In the genomic region with DNA sequence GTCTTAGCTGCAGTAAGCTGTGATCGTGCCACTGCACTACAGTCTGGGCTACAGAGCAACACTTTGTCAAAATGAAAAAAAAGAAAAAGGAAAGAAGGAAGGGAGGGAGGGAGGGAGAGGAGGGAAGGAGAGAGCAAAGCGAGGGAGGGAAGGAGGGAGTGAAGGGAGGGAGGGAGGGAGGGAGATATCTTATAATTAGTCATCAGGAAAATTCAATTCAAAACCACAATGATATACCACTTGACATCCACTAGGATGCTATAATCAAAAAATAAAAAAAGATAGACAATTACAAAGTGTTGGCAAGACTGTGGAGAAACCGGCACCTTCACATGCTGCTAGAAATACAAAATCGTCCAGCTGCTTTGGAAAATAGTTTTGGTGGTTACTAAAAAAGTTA, we compare ENCODE assay signal across 20 cellular contexts.
DNase-seq lines count a peak whose midpoint lies in the region; ATAC-seq, FAIRE-seq and TF ChIP-seq lines count a peak whose summit lies in the region.
"Had no signal": no experiment of that assay in that cellular context is flagged by ENCODE, and none has a peak within 500 bp of the region (broad histone marks: within the 10 kb centered on the region; RNA-seq: fewer than 3 reads in every experiment).

No MANE protein-coding gene starts in this region.

- no peaks in the 10 kb centered on the region for H3K9me2 ChIP-seq in OCI-LY1 (ENCODE audit: low read depth, low read length)

- peaks cover 11 to 12% of the 10 kb centered on the region in 2 donors for H3K4me1 Mint-ChIP-seq in natural killer cell treated with Interleukin-12 subunit alpha and Interleukin-12 subunit beta and Interleukin-15 and Interleukin-18, amount 100 ng/mL, for 72 hours (ENCODE audit: low read depth in 2 of 2)
- H3K4me1 Mint-ChIP-seq in nephron progenitor cell, result peaks cover 11% of the 10 kb centered on the region

- peaks cover 0 to 3% of the 10 kb centered on the region in 2 experiments; a peak in 2 of 5 replicates for H3K36me3 ChIP-seq in HepG2 (replicated peaks in 1 of 2; ENCODE audit: control insufficient read depth in 1 of 2, insufficient read depth in 2 of 2, low read length in 2 of 2)
- H3K36me3 ChIP-seq in right lobe of liver, result no peaks in the 10 kb centered on the region
- peaks cover 33% of the 10 kb centered on the region for H3K36me3 ChIP-seq in OCI-LY1 (ENCODE audit: insufficient read depth, low read length)
- H3K36me3 ChIP-seq: Peyer's patch had no signal

- CTCF ChIA-PET in HepG2 (lab: Yijun Ruan, JAX; ENCODE audit: low intra/inter-chr PET ratio, low total read pairs), result no interaction called here

- H3K4me2 ChIP-seq in HepG2 (ENCODE audit: low read depth, low read length) (no peak overlapping the region), OCI-LY1 (ENCODE audit: low read length) (no peak overlapping the region)
- H3K4me2 ChIP-seq: BLaER1 had no signal

- no peak for FAIRE-seq in HepG2 (lab: Jason Lieb, UNC)
- FAIRE-seq: A204.1, GM12892, GM18507, HTR-8/SVneo had no signal

- WGBS in HepG2 (ENCODE audit: low lambda C conversion rate), result 96% methylated on average over 4 of the region's 4 CpGs
- WGBS in right lobe of liver (ENCODE audit: insufficient coverage, low coverage, low lambda C conversion rate, missing lambda C conversion rate), result 86% methylated on average over 4 of the region's 4 CpGs

- peaks cover 21% of the 10 kb centered on the region for H3K4me1 ChIP-seq in HepG2 (ENCODE audit: insufficient read depth, low read length)
- no peaks in the 10 kb centered on the region for H3K4me1 ChIP-seq in right lobe of liver
- peaks cover 26% of the 10 kb centered on the region for H3K4me1 ChIP-seq in OCI-LY1 (ENCODE audit: insufficient read depth, low read length, severe bottlenecking)

- peaks cover 4% of the 10 kb centered on the region; the same call in 1 of the 2 replicates for H3K9me3 ChIP-seq in HepG2 (ENCODE audit: low read length)
- H3K9me3 ChIP-seq in right lobe of liver, result no peaks in the 10 kb centered on the region
- H3K9me3 ChIP-seq in OCI-LY1 (ENCODE audit: low read length), result 0 out of 2 replicates have a peak, but pooled peaks cover 4% of the 10 kb centered on the region
- H3K9me3 ChIP-seq: Peyer's patch had no signal

- no peak for DNase-seq in HepG2 (ENCODE audit: low spot score)
- DNase-seq in right lobe of liver, result no peak
- DNase-seq in cardiac fibroblast (ENCODE audit: low read depth in 2 of 2), result peak; percentile 8 to 13
- no peak for DNase-seq in natural killer cell treated with Interleukin-12 subunit alpha and Interleukin-12 subunit beta and Interleukin-15 and Interleukin-18, amount 100 ng/mL, for 72 hours (ENCODE audit: low spot score)
- DNase-seq in nephron progenitor cell, result no peak
- DNase-seq in activated T-cell treated with anti-CD3 and anti-CD28 coated beads for 4 hours, result no peak
- DNase-seq: Calu3; CD8-positive, alpha-beta T cell; H9; NCI-H1105; NCI-H2081 treated with DMSO at 0.1 percent for 48 hours; Peyer's patch had no signal

- H3K27me3 Mint-ChIP-seq in natural killer cell treated with Interleukin-12 subunit alpha and Interleukin-12 subunit beta and Interleukin-15 and Interleukin-18, amount 100 ng/mL, for 72 hours, result no peaks in the 10 kb centered on the region
- no peaks in the 10 kb centered on the region for H3K27me3 Mint-ChIP-seq in nephron progenitor cell (ENCODE audit: low read depth, poor library complexity)

- POLR2A ChIA-PET in HepG2 (lab: Yijun Ruan, JAX), result no interaction called here

- intact Hi-C loops in HepG2 (cut with micrococcal nuclease; ENCODE audit: unreplicated experiment), result no loop called here
- intact Hi-C loops in right lobe of liver (cut with DNase I), result no loop called here

- no peaks in the 10 kb centered on the region for H3F3A ChIP-seq in OCI-LY1 (ENCODE audit: insufficient read depth, low read length)

- H3K4me3 ChIP-seq in HepG2 (replicated peaks in 1 of 3; ENCODE audit: insufficient read depth in 1 of 3, low read depth in 2 of 3, low read length in 3 of 3) (no peak overlapping the region), right lobe of liver (no peak overlapping the region), OCI-LY1 (ENCODE audit: low read depth, low read length, poor library complexity, severe bottlenecking) (no peak overlapping the region), cardiac fibroblast (replicated peaks in 1 of 2; ENCODE audit: low read depth in 2 of 2, low read length in 2 of 2) (no peak overlapping the region)
- H3K4me3 ChIP-seq: BLaER1, Peyer's patch had no signal

- H4K20me1 ChIP-seq in HepG2 (ENCODE audit: insufficient read depth, low read length), result no peaks in the 10 kb centered on the region
- H4K20me1 ChIP-seq in OCI-LY1 (ENCODE audit: insufficient read depth, low read length), result no peaks in the 10 kb centered on the region

- H3K9me3 Mint-ChIP-seq in natural killer cell treated with Interleukin-12 subunit alpha and Interleukin-12 subunit beta and Interleukin-15 and Interleukin-18, amount 100 ng/mL, for 72 hours, result no peaks in the 10 kb centered on the region
- H3K9me3 Mint-ChIP-seq in nephron progenitor cell, result peaks cover 32% of the 10 kb centered on the region
- H3K9me3 Mint-ChIP-seq: CD8-positive, alpha-beta T cell had no signal

- H2AFZ ChIP-seq in HepG2 (ENCODE audit: low read length) (no peak overlapping the region), OCI-LY1 (ENCODE audit: low read length) (no peak overlapping the region)

- TF ChIP-seq CTCF in HepG2 (CRISPR knock-in tag; IDR thresholded peaks at IDR 0.05), result no peak
- TF ChIP-seq CTCF in right lobe of liver (IDR thresholded peaks at IDR 0.05), result no peak
- TF ChIP-seq CTCF in OCI-LY1 (IDR thresholded peaks at IDR 0.05; ENCODE audit: low read length), result no peak
- no peak for TF ChIP-seq CTCF in cardiac fibroblast (IDR thresholded peaks at IDR 0.05; ENCODE audit: low read depth, low read length)
- TF ChIP-seq CTCF in nephron progenitor cell (IDR thresholded peaks at IDR 0.05), result no peak

- TF ChIP-seq EP300 in HepG2 (IDR thresholded peaks at IDR 0.05; ENCODE audit: low read depth in 2 of 2, low read length in 2 of 2), result no peak
- TF ChIP-seq EP300 in HepG2 (CRISPR knock-in tag; IDR thresholded peaks at IDR 0.05; ENCODE audit: borderline replicate concordance), result no peak

- no peak overlapping the region for H3K27ac Mint-ChIP-seq in natural killer cell treated with Interleukin-12 subunit alpha and Interleukin-12 subunit beta and Interleukin-15 and Interleukin-18, amount 100 ng/mL, for 72 hours
- no peak overlapping the region for H3K27ac Mint-ChIP-seq in nephron progenitor cell
- H3K27ac Mint-ChIP-seq: CD8-positive, alpha-beta T cell; H9 had no signal

- BruUV-seq in HepG2 (replicated peaks; lab: Mats Ljungman, UMichigan), result no TSS peak

- H3K27me3 ChIP-seq in HepG2 (ENCODE audit: control insufficient read depth in 1 of 2, insufficient read depth in 2 of 2, low read length in 2 of 2), result no peaks in the 10 kb centered on the region; a peak in 1 of 5 replicates
- no peaks in the 10 kb centered on the region for H3K27me3 ChIP-seq in right lobe of liver
- H3K27me3 ChIP-seq in OCI-LY1 (ENCODE audit: insufficient read depth, low read length), result no peaks in the 10 kb centered on the region
- H3K27me3 ChIP-seq: BLaER1, Peyer's patch had no signal

- TF ChIP-seq POLR2A in HepG2 (IDR thresholded peaks at IDR 0.05; ENCODE audit: insufficient read depth in 1 of 2, low read depth in 2 of 2, low read length in 2 of 2), result no peak
- no peak for TF ChIP-seq POLR2A in right lobe of liver (IDR thresholded peaks at IDR 0.05)

- no peak for TF ChIP-seq RAD21 in HepG2 (CRISPR knock-in tag; IDR thresholded peaks at IDR 0.05)

- H3K36me3 Mint-ChIP-seq in natural killer cell treated with Interleukin-12 subunit alpha and Interleukin-12 subunit beta and Interleukin-15 and Interleukin-18, amount 100 ng/mL, for 72 hours, result no peaks in the 10 kb centered on the region
- H3K36me3 Mint-ChIP-seq in nephron progenitor cell (ENCODE audit: low read depth), result peaks cover 43% of the 10 kb centered on the region

- ATAC-seq in HepG2 (no peak), right lobe of liver (no peak), GM19467 (IDR thresholded peaks at IDR 0.05; ENCODE audit: unreplicated experiment) (no peak)
- ATAC-seq in natural killer cell treated with Interleukin-12 subunit alpha and Interleukin-12 subunit beta and Interleukin-15 and Interleukin-18, amount 100 ng/mL, for 72 hours, result no peak
- ATAC-seq: CD8-positive, alpha-beta T cell; Right ventricle myocardium inferior had no signal

- peaks cover 11% of the 10 kb centered on the region for H3K79me2 ChIP-seq in HepG2 (ENCODE audit: insufficient read depth, low read length)
- peaks cover 28% of the 10 kb centered on the region for H3K79me2 ChIP-seq in OCI-LY1 (ENCODE audit: insufficient read depth, low read length)

- H3K27ac ChIP-seq in HepG2 (ENCODE audit: extremely low read length, insufficient read depth, low read length), result no peak overlapping the region
- no peak overlapping the region for H3K27ac ChIP-seq in right lobe of liver
- H3K27ac ChIP-seq in OCI-LY1 (ENCODE audit: low read depth, low read length, poor library complexity, severe bottlenecking), result peak overlapping the region; percentile 18
- H3K27ac ChIP-seq: BLaER1, Peyer's patch had no signal

- no peak overlapping the region for H3K4me3 Mint-ChIP-seq in natural killer cell treated with Interleukin-12 subunit alpha and Interleukin-12 subunit beta and Interleukin-15 and Interleukin-18, amount 100 ng/mL, for 72 hours
- H3K4me3 Mint-ChIP-seq in nephron progenitor cell, result no peak overlapping the region
- H3K4me3 Mint-ChIP-seq: CD8-positive, alpha-beta T cell; H9 had no signal

- in situ Hi-C loops in HepG2 (cut with HindIII; ENCODE audit: extremely low pct_ligation_motif_present, low pct_unique_long_range_greater_than_20kb), result no loop called here

- H3K9ac ChIP-seq in HepG2 (ENCODE audit: insufficient read depth, low read depth, low read length) (no peak overlapping the region), OCI-LY1 (ENCODE audit: low read length) (no peak overlapping the region)
- H3K9ac ChIP-seq: BLaER1 had no signal

TF ChIP-seq in HepG2, 621 proteins besides CTCF, POLR2A, EP300 and RAD21:
- TF ChIP-seq, protein P1, sequence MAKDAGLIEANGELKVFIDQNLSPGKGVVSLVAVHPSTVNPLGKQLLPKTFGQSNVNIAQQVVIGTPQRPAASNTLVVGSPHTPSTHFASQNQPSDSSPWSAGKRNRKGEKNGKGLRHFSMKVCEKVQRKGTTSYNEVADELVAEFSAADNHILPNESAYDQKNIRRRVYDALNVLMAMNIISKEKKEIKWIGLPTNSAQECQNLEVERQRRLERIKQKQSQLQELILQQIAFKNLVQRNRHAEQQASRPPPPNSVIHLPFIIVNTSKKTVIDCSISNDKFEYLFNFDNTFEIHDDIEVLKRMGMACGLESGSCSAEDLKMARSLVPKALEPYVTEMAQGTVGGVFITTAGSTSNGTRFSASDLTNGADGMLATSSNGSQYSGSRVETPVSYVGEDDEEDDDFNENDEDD (CRISPR knock-in tag; IDR thresholded peaks at IDR 0.05; ENCODE audit: borderline replicate concordance), result no peak
- peak; percentile 69 for TF ChIP-seq HNRNPK (IDR thresholded peaks at IDR 0.05; ENCODE audit: low read depth, low read length, poor library complexity, severe bottlenecking)

Comparison
In these comparisons a context has a peak if more than half of its experiments do, and no peak if none do; other contexts are left out.
1. DNase-seq: peak in cardiac fibroblast (2 of 2); none in HepG2 (single experiment), right lobe of liver (0 of 3), natural killer cell treated with Interleukin-12 subunit alpha and Interleukin-12 subunit beta and Interleukin-15 and Interleukin-18, amount 100 ng/mL, for 72 hours (single experiment), nephron progenitor cell (single experiment) and activated T-cell treated with anti-CD3 and anti-CD28 coated beads for 4 hours (single experiment).